Comparison of ENCODE assay signal across 8 cellular contexts in genomic region chr1:75614455-75615379, GRCh38. TPM values are rescaled to one million over a fixed set of nuclear protein-coding genes. Genes with fewer than 3 reads are reported as not detected.
DNase-seq lines count a peak whose midpoint lies in the region; ATAC-seq and TF ChIP-seq lines count a peak whose summit lies in the region.

No MANE protein-coding gene starts in this region.

- no peaks in the 10 kb centered on the region for H3K9me3 ChIP-seq in right atrium auricular region

- peak overlapping the region; percentile 40 for H3K4me3 Mint-ChIP-seq in activated naive CD4-positive, alpha-beta T cell treated with anti-CD3 and anti-CD28 coated beads, Interleukin-2, amount 50 U/mL, for 24 hours
- H3K4me3 Mint-ChIP-seq in progenitor cell of endocrine pancreas (ENCODE audit: low read depth): peak overlapping the region; percentile 74

- H3K27me3 ChIP-seq in right atrium auricular region: peaks cover 0 to 3% of the 10 kb centered on the region in 2 donors

- peaks cover 21% of the 10 kb centered on the region for H3K4me1 Mint-ChIP-seq in activated naive CD4-positive, alpha-beta T cell treated with anti-CD3 and anti-CD28 coated beads, Interleukin-2, amount 50 U/mL, for 24 hours
- H3K4me1 Mint-ChIP-seq in progenitor cell of endocrine pancreas (ENCODE audit: low read depth): peaks cover 20% of the 10 kb centered on the region

- TF ChIP-seq CTCF in AG09319 (IDR thresholded peaks at IDR 0.05; ENCODE audit: low read depth, low read length) (peak; percentile 45), right atrium auricular region (IDR thresholded peaks at IDR 0.05) (peak in 1 of 2 donors; percentile 64), progenitor cell of endocrine pancreas (IDR thresholded peaks at IDR 0.05; ENCODE audit: unreplicated experiment) (peak; percentile 68)

- no peak overlapping the region for H3K27ac Mint-ChIP-seq in activated naive CD4-positive, alpha-beta T cell treated with anti-CD3 and anti-CD28 coated beads, Interleukin-2, amount 50 U/mL, for 24 hours
- peak overlapping the region; percentile 73 for H3K27ac Mint-ChIP-seq in progenitor cell of endocrine pancreas

- no peak for DNase-seq in AG09319 (ENCODE audit: extremely low read depth, low read depth)
- DNase-seq in NCI-H345 treated with DMSO at 0.1 percent for 48 hours (lab: John Stamatoyannopoulos, UW; ENCODE audit: unreplicated experiment): peak; percentile 67
- peak; percentile 62 for DNase-seq in right atrium auricular region (ENCODE audit: low spot score)
- peak; percentile 73 for DNase-seq in progenitor cell of endocrine pancreas (ENCODE audit: low spot score, unreplicated experiment)
- DNase-seq in amniotic stem cell (lab: John Stamatoyannopoulos, UW): no peak

- peak; percentile 59 for ATAC-seq in GM18520 (IDR thresholded peaks at IDR 0.05; ENCODE audit: unreplicated experiment)
- ATAC-seq in HG02981 (IDR thresholded peaks at IDR 0.05; ENCODE audit: unreplicated experiment): peak; percentile 94

- no peaks in the 10 kb centered on the region for H3K9me3 Mint-ChIP-seq in activated naive CD4-positive, alpha-beta T cell treated with anti-CD3 and anti-CD28 coated beads, Interleukin-2, amount 50 U/mL, for 24 hours
- no peaks in the 10 kb centered on the region for H3K9me3 Mint-ChIP-seq in progenitor cell of endocrine pancreas (ENCODE audit: low read depth)

- H3K36me3 ChIP-seq in right atrium auricular region: no peaks in the 10 kb centered on the region

- peak overlapping the region; percentile 36 to 61 for H3K4me3 ChIP-seq in right atrium auricular region

- no peak overlapping the region for H3K27ac ChIP-seq in right atrium auricular region

- peaks cover 0 to 26% of the 10 kb centered on the region in 2 donors for H3K4me1 ChIP-seq in right atrium auricular region

- peaks cover 47% of the 10 kb centered on the region for H3K27me3 Mint-ChIP-seq in activated naive CD4-positive, alpha-beta T cell treated with anti-CD3 and anti-CD28 coated beads, Interleukin-2, amount 50 U/mL, for 24 hours
- peaks cover 58% of the 10 kb centered on the region for H3K27me3 Mint-ChIP-seq in progenitor cell of endocrine pancreas

- no peaks in the 10 kb centered on the region for H3K36me3 Mint-ChIP-seq in activated naive CD4-positive, alpha-beta T cell treated with anti-CD3 and anti-CD28 coated beads, Interleukin-2, amount 50 U/mL, for 24 hours
- H3K36me3 Mint-ChIP-seq in progenitor cell of endocrine pancreas (ENCODE audit: insufficient read depth): no peaks in the 10 kb centered on the region

RNA-seq across cellular contexts. Expression of gene SLC44A5, which starts 3.8 kb away (rescaled TPM):
- total RNA-seq in right atrium auricular region: 1 to 10 TPM; 1.2 to 2.0 TPM
- 8.8 and 9.5 TPM in 2 replicates for total RNA-seq in progenitor cell of endocrine pancreas

Comparison
In these comparisons a context has a peak if more than half of its experiments do, and no peak if none do; other contexts are left out.
1. DNase-seq: peak in NCI-H345 treated with DMSO at 0.1 percent for 48 hours (single experiment), right atrium auricular region (single experiment) and progenitor cell of endocrine pancreas (single experiment); none in AG09319 (single experiment) and amniotic stem cell (single experiment).